Comparison of ENCODE assay signal across 19 cellular contexts in the genomic region with DNA sequence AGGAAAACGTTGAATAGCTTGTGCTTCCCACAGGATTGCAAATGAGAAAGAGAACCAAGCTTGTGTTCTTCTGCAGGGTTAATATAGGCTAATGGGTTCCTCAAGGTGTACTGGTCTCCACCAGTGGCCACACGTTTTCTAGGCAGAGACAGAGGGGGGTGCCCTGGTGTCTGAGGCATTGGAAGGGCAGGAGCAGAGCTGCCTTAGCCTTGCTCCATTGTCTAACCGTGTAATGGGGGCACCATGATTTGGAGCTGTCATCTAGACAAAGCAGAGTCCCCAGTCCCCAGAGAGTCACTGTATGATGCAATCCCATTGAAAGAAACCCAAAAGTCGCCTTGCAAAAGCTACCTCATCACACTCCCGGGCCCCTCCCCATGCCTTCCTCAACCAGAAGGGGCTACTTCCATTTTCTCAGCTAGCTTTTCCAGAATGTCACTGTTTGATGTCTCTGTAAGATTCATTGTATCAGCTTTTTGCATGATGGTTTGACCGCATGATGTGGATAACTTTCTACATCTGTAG.
DNase-seq lines count a peak whose midpoint lies in the region; ATAC-seq, FAIRE-seq and TF ChIP-seq lines count a peak whose summit lies in the region.
"Had no signal": no experiment of that assay in that cellular context is flagged by ENCODE, and none has a peak within 500 bp of the region (broad histone marks: within the 10 kb centered on the region; RNA-seq: fewer than 3 reads in every experiment).

No MANE protein-coding gene starts in this region.

- CTCF ChIA-PET in A673 (lab: Charles Lee), result no interaction called here
- CTCF ChIA-PET in K562 (lab: Yijun Ruan, JAX; ENCODE audit: low intra/inter-chr PET ratio), result no interaction called here

- no peak for TF ChIP-seq EP300 in K562 (IDR thresholded peaks at IDR 0.05; ENCODE audit: low read length)

- no peak overlapping the region for H3K27ac ChIP-seq in A673 (ENCODE audit: low read depth, low read length, poor library complexity, severe bottlenecking)
- no peak overlapping the region; the same call in 2 of the 3 replicates for H3K27ac ChIP-seq in K562 (ENCODE audit: extremely low read depth, low read depth, low read length)
- H3K27ac ChIP-seq in mesendoderm (ENCODE audit: low read depth, low read length), result no peak overlapping the region

- BruUV-seq in A673 (replicated peaks; lab: Mats Ljungman, UMichigan), result no TSS peak
- BruUV-seq in K562 (replicated peaks; lab: Mats Ljungman, UMichigan), result no TSS peak

- no peak overlapping the region for H4K5ac ChIP-seq in mesendoderm (ENCODE audit: low read length)

- no peak overlapping the region for H2BK5ac ChIP-seq in mesendoderm (ENCODE audit: low read length)

- no peaks in the 10 kb centered on the region for H3K79me1 ChIP-seq in mesendoderm (ENCODE audit: low read length)

- H3K27me3 ChIP-seq in A673 (replicated peaks; ENCODE audit: insufficient read depth, low read depth, low read length, poor library complexity) (no peaks in the 10 kb centered on the region), K562 (ENCODE audit: control insufficient read depth in 2 of 2, insufficient read depth in 2 of 2, low read length in 2 of 2) (no peaks in the 10 kb centered on the region), mesendoderm (ENCODE audit: insufficient read depth, low read length, poor library complexity) (no peaks in the 10 kb centered on the region)

- peak; percentile 44 for DNase-seq in A673 (ENCODE audit: low spot score)
- DNase-seq in NB4 (ENCODE audit: low read depth), result peak; percentile 56
- DNase-seq in K562 (ENCODE audit: extremely low read depth in 1 of 4, low spot score in 3 of 4), result no peak
- peak; percentile 35 for DNase-seq in mesendoderm
- no peak for DNase-seq in NCI-H146 treated with DMSO at 0.1 percent for 48 hours (lab: John Stamatoyannopoulos, UW; ENCODE audit: unreplicated experiment)
- no peak for DNase-seq in T1000 (lab: John Stamatoyannopoulos, UW)
- DNase-seq: 8988T; ACHN; C1 segment of cervical spinal cord; Calu3; CD4-positive, alpha-beta T cell; DMS 273 treated with DMSO at 0.1 percent for 48 hours; GOT3; KG1 had no signal

- no peak overlapping the region for H3K4ac ChIP-seq in mesendoderm (ENCODE audit: low read depth, low read length)

- H3K9me3 ChIP-seq in A673 (ENCODE audit: low read depth, low read length, poor library complexity, severe bottlenecking) (no peaks in the 10 kb centered on the region), K562 (replicated peaks; ENCODE audit: control insufficient read depth, insufficient read depth, low read depth, low read length) (no peaks in the 10 kb centered on the region)
- H3K9me3 ChIP-seq: HAP-1 had no signal

- no peaks in the 10 kb centered on the region for H3K9me1 ChIP-seq in K562 (ENCODE audit: control insufficient read depth, insufficient read depth, low read length)

- H2BK15ac ChIP-seq in mesendoderm (replicated peaks; ENCODE audit: low read depth), result no peak overlapping the region

- H3K4me2 ChIP-seq in K562 (ENCODE audit: insufficient read depth, low read length), result no peak overlapping the region
- H3K4me2 ChIP-seq in mesendoderm (ENCODE audit: low read length), result no peak overlapping the region

- intact Hi-C loops in A673 (cut with micrococcal nuclease; ENCODE audit: unreplicated experiment), result no loop called here
- intact Hi-C loops in K562 (cut with micrococcal nuclease), result no loop called here

- no peak for TF ChIP-seq CTCF in A673 (conservative IDR thresholded peaks at IDR 0.05; ENCODE audit: low read depth, low read length)
- TF ChIP-seq CTCF in NB4 (IDR thresholded peaks at IDR 0.05; ENCODE audit: low read depth, low read length), result no peak
- no peak for TF ChIP-seq CTCF in K562 (IDR thresholded peaks at IDR 0.05 in 2 of 3, conservative IDR thresholded peaks at IDR 0.05 in 1 of 3; ENCODE audit: insufficient read depth in 2 of 3, low read depth in 1 of 3, low read length in 3 of 3)

- POLR2A ChIA-PET in A673 (lab: Charles Lee; ENCODE audit: low non-redundant PET) (no interaction called here), K562 (lab: Yijun Ruan, JAX) (interaction anchor here (0.6 kb wide), 1 partner anchor 1168 kb away, joined by 4 read pairs; no protein-coding TSS in a partner anchor)

- no peak overlapping the region for H2AFZ ChIP-seq in K562 (ENCODE audit: low read depth, low read length)

- no peak overlapping the region for H3K18ac ChIP-seq in mesendoderm (ENCODE audit: low read length)

- ATAC-seq in K562, result peak; percentile 75
- no peak for ATAC-seq in GM18907 (IDR thresholded peaks at IDR 0.05; ENCODE audit: unreplicated experiment)
- ATAC-seq: GM12878 had no signal

- H4K20me1 ChIP-seq in K562 (replicated peaks; ENCODE audit: control insufficient read depth, insufficient read depth, low read length), result no peaks in the 10 kb centered on the region

- H3K4me1 ChIP-seq in A673 (ENCODE audit: insufficient read depth, low read length, poor library complexity, severe bottlenecking) (no peaks in the 10 kb centered on the region), K562 (replicated peaks in 1 of 2; ENCODE audit: control insufficient read depth in 2 of 2, insufficient read depth in 2 of 2, low read length in 2 of 2) (no peaks in the 10 kb centered on the region), mesendoderm (ENCODE audit: control insufficient read depth, low read depth, low read length) (no peaks in the 10 kb centered on the region)
- H3K4me1 ChIP-seq: HAP-1 had no signal

- TF ChIP-seq POLR2A in NB4 (IDR thresholded peaks at IDR 0.05; ENCODE audit: extremely low read depth, insufficient read length), result no peak
- no peak for TF ChIP-seq POLR2A in K562 (conservative IDR thresholded peaks at IDR 0.05)

- H3K4me3 ChIP-seq in A673 (ENCODE audit: low read depth, low read length, poor library complexity, severe bottlenecking) (no peak overlapping the region), NB4 (ENCODE audit: low read depth, low read length) (no peak overlapping the region), K562 (no peak overlapping the region), mesendoderm (ENCODE audit: low read length) (no peak overlapping the region)
- H3K4me3 ChIP-seq: GM12878, HAP-1 had no signal

- H3K36me3 ChIP-seq in A673 (ENCODE audit: insufficient read depth, low read length, poor library complexity, severe bottlenecking), result no peaks in the 10 kb centered on the region
- H3K36me3 ChIP-seq in K562 (ENCODE audit: control insufficient read depth, insufficient read depth, low read length), result no peaks in the 10 kb centered on the region
- no peaks in the 10 kb centered on the region for H3K36me3 ChIP-seq in mesendoderm (ENCODE audit: control insufficient read depth, insufficient read depth, low read length)
- H3K36me3 ChIP-seq: HAP-1 had no signal

- H3K79me2 ChIP-seq in K562 (ENCODE audit: control insufficient read depth, insufficient read depth, low read length) (no peaks in the 10 kb centered on the region), mesendoderm (ENCODE audit: control insufficient read depth, insufficient read depth, low read length) (no peaks in the 10 kb centered on the region)

- in situ Hi-C loops in K562 (cut with MboI), result no loop called here

- no peak for TF ChIP-seq RAD21 in K562 (CRISPR knock-in tag; conservative IDR thresholded peaks at IDR 0.05 in 1 of 2, IDR thresholded peaks at IDR 0.05 in 1 of 2)

- 3% methylated on average over 6 of the region's 6 CpGs for WGBS in K562 (ENCODE audit: insufficient coverage, low coverage, missing lambda C conversion rate)
- no CpG with 5 or more reads among the region's 6 CpGs for WGBS in mesendoderm (ENCODE audit: extremely low coverage, insufficient coverage, low lambda C conversion rate)

- H2BK120ac ChIP-seq in mesendoderm (ENCODE audit: low read depth, low read length), result no peak overlapping the region

- H4K8ac ChIP-seq in mesendoderm (ENCODE audit: low read depth, low read length), result no peak overlapping the region

- no peak overlapping the region for H3K23ac ChIP-seq in mesendoderm (ENCODE audit: low read length)

- H2AK5ac ChIP-seq in mesendoderm (ENCODE audit: low read length), result no peak overlapping the region

- H3K56ac ChIP-seq in mesendoderm (ENCODE audit: low read length), result no peak overlapping the region

- H3K9ac ChIP-seq in K562 (ENCODE audit: insufficient read depth in 1 of 2, low read depth in 2 of 2, low read length in 2 of 2), result no peak overlapping the region
- no peak overlapping the region for H3K9ac ChIP-seq in mesendoderm (ENCODE audit: low read length)

- no peak for FAIRE-seq in K562 (lab: Jason Lieb, UNC)
- FAIRE-seq: GM12878, GM18507, HTR-8/SVneo had no signal

TF ChIP-seq in K562, 482 proteins besides CTCF, POLR2A, EP300 and RAD21 (continues in another document):
- TF ChIP-seq ZNF175 (CRISPR knock-in tag; IDR thresholded peaks at IDR 0.05; ENCODE audit: low read depth), result peak; percentile 63; the same call in 1 of the 2 replicates
- peak; percentile 58; the same call in 1 of the 2 replicates for TF ChIP-seq ZNF584 (CRISPR knock-in tag; IDR thresholded peaks at IDR 0.05; ENCODE audit: low read depth)
- TF ChIP-seq TRIM24 (IDR thresholded peaks at IDR 0.05), result peak in 1 of 2 experiments; percentile 42; a peak in 1 of 4 replicates
- no peak for TF ChIP-seq KDM4B (IDR thresholded peaks at IDR 0.05; ENCODE audit: borderline replicate concordance in 2 of 2, low read depth in 1 of 2)
- no peak for TF ChIP-seq FOSL1 (tag; conservative IDR thresholded peaks at IDR 0.05)
- TF ChIP-seq HDAC8 (tag; IDR thresholded peaks at IDR 0.05), result no peak
- TF ChIP-seq ZSCAN32 (CRISPR knock-in tag; IDR thresholded peaks at IDR 0.05), result peak; percentile 85
- TF ChIP-seq, protein P1, sequence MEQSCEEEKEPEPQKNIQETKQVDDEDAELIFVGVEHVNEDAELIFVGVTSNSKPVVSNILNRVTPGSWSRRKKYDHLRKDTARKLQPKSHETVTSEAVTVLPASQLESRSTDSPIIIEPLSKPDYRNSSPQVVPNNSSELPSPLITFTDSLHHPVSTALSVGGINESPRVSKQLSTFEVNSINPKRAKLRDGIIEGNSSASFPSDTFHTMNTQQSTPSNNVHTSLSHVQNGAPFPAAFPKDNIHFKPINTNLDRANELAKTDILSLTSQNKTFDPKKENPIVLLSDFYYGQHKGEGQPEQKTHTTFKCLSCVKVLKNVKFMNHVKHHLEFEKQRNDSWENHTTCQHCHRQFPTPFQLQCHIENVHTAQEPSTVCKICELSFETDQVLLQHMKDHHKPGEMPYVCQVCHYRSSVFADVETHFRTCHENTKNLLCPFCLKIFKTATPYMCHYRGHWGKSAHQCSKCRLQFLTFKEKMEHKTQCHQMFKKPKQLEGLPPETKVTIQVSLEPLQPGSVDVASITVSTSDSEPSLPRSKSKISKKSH (CRISPR knock-in tag; IDR thresholded peaks at IDR 0.05), result no peak

Comparison
In these comparisons a context has a peak if more than half of its experiments do, and no peak if none do; other contexts are left out.
1. DNase-seq: peak in A673 (single experiment), NB4 (single experiment) and mesendoderm (single experiment); none in K562 (0 of 4), NCI-H146 treated with DMSO at 0.1 percent for 48 hours (single experiment) and T1000 (single experiment).